Comparison of ENCODE assay signal across 12 cellular contexts in the genomic region with DNA sequence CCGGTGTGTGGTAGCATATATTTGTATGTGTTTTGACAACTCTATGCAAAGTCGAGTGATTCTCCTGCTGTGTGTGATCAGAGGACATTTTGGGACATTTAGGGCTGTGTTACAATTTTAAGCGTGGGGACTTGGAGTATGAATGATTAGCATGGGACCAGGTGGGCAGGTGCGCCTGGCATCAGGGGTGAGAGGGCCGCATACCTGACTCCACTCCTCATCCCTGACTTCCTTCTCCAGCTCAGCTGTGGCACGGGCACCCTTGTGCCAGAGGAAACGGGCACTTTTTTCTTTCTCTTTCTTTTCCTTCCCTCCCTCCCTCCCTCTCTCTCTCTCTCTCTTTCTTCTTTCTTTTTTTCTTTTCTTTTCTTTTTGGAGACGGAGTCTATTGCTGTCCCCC.
"Had no signal": no experiment of that assay in that cellular context is flagged by ENCODE, and none has a peak within 500 bp of the region (broad histone marks: within the 10 kb centered on the region; RNA-seq: fewer than 3 reads in every experiment).

No MANE protein-coding gene starts in this region.

- H3K4me1 Mint-ChIP-seq: activated naive CD4-positive, alpha-beta T cell treated with anti-CD3 and anti-CD28 coated beads, Interleukin-2, amount 50 U/mL, for 24 hours; natural killer cell had no signal

- H3K27me3 Mint-ChIP-seq: activated CD8-positive, alpha-beta T cell treated with anti-CD3 and anti-CD28 coated beads for 36 hours; activated naive CD4-positive, alpha-beta T cell treated with anti-CD3 and anti-CD28 coated beads, Interleukin-2, amount 50 U/mL, for 24 hours; brain; stimulated activated naive CD8-positive, alpha-beta T cell treated with anti-CD3 and anti-CD28 coated beads, Interleukin-15, Interleukin-2, amounts not matched to agents 100 ng/mL and 50 ng/mL, for 24 hours had no signal

- H3K27ac Mint-ChIP-seq: activated CD8-positive, alpha-beta T cell treated with anti-CD3 and anti-CD28 coated beads for 36 hours; activated naive CD4-positive, alpha-beta T cell treated with anti-CD3 and anti-CD28 coated beads, Interleukin-2, amount 50 U/mL, for 24 hours; brain; natural killer cell; stimulated activated naive CD8-positive, alpha-beta T cell treated with anti-CD3 and anti-CD28 coated beads, Interleukin-15, Interleukin-2, amounts not matched to agents 100 ng/mL and 50 ng/mL, for 24 hours had no signal

- ATAC-seq: activated CD8-positive, alpha-beta T cell treated with anti-CD3 and anti-CD28 coated beads for 36 hours; natural killer cell had no signal

- H3K27me3 ChIP-seq: uterus had no signal

- H3K4me3 ChIP-seq: dorsolateral prefrontal cortex, uterus had no signal

- H3K9me3 Mint-ChIP-seq: activated CD8-positive, alpha-beta T cell treated with anti-CD3 and anti-CD28 coated beads for 36 hours; activated naive CD4-positive, alpha-beta T cell treated with anti-CD3 and anti-CD28 coated beads, Interleukin-2, amount 50 U/mL, for 24 hours; natural killer cell; stimulated activated naive CD8-positive, alpha-beta T cell treated with anti-CD3 and anti-CD28 coated beads, Interleukin-15, Interleukin-2, amounts not matched to agents 100 ng/mL and 50 ng/mL, for 24 hours had no signal

- H3K36me3 ChIP-seq: uterus had no signal

- H3K9me3 ChIP-seq: uterus had no signal

- H3K36me3 Mint-ChIP-seq: activated naive CD4-positive, alpha-beta T cell treated with anti-CD3 and anti-CD28 coated beads, Interleukin-2, amount 50 U/mL, for 24 hours; brain; natural killer cell had no signal

- H3K4me1 ChIP-seq: uterus had no signal

- DNase-seq: activated CD8-positive, alpha-beta memory T cell treated with anti-CD3 and anti-CD28 coated beads, Interleukin-2, amount 50 U/mL, for 48 hours; activated CD8-positive, alpha-beta T cell treated with anti-CD3 and anti-CD28 coated beads for 36 hours; amygdala; cerebellar nuclear complex; natural killer cell; stimulated activated CD4-positive, alpha-beta T cell treated with anti-CD3 and anti-CD28 coated beads, Interleukin-4, amount 100 ng/mL, for 1 hour; stimulated activated CD8-positive, alpha-beta memory T cell treated with anti-CD3 and anti-CD28 coated beads, Interleukin-4, amount 100 ng/mL, for 48 hours; uterus had no signal

- H3K27ac ChIP-seq: dorsolateral prefrontal cortex, uterus had no signal

- H3K4me3 Mint-ChIP-seq: activated CD8-positive, alpha-beta T cell treated with anti-CD3 and anti-CD28 coated beads for 36 hours; activated naive CD4-positive, alpha-beta T cell treated with anti-CD3 and anti-CD28 coated beads, Interleukin-2, amount 50 U/mL, for 24 hours; brain; natural killer cell; stimulated activated naive CD8-positive, alpha-beta T cell treated with anti-CD3 and anti-CD28 coated beads, Interleukin-15, Interleukin-2, amounts not matched to agents 100 ng/mL and 50 ng/mL, for 24 hours had no signal
